ENCODE assay signal across 19 cellular contexts in the genomic region with DNA sequence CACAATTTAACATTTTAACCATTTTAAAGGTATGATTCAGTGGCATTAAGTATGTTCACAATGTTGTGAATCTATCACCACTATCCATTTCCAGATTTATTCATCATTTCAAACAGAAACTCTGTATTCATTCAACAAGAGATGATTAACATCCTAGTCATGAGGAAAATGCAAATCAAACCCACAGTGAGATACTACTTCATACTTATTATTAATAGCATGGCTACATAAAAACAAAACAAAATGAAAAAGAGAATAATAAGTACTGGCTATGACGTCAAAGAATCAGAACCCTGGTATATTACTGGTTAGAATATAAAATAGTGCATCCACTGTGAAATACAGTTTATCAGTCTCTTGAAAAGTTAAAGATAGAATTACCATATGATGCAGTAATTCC.
"Had no signal": no experiment of that assay in that cellular context is flagged by ENCODE, and none has a peak within 500 bp of the region (broad histone marks: within the 10 kb centered on the region; RNA-seq: fewer than 3 reads in every experiment).

No MANE protein-coding gene starts in this region.

- DNase-seq: activated CD4-positive, alpha-beta T cell treated with anti-CD3 and anti-CD28 coated beads for 1 hour; activated CD4-positive, alpha-beta T cell treated with anti-CD3 and anti-CD28 coated beads, Interleukin-2, amount 10 ng/mL, durations not matched to agents 24 days and 14 days; activated CD4-positive, alpha-beta T cell treated with anti-CD3 and anti-CD28 coated beads, Interleukin-2, amount 50 U/mL, for 48 hours; activated CD8-positive, alpha-beta memory T cell treated with anti-CD3 and anti-CD28 coated beads, Interleukin-2, amount 10 ng/mL, durations not matched to agents 7 days and 5 days; activated effector memory CD4-positive, alpha-beta T cell treated with anti-CD3 and anti-CD28 coated beads, Interleukin-2, amount 50 U/mL, for 16 hours; activated naive CD4-positive, alpha-beta T cell treated with Interleukin-2 at 50 U/mL for 16 hours; activated T-cell treated with anti-CD3 and anti-CD28 coated beads, Interleukin-2, amount 50 U/mL, for 24 hours; MG63; MV-4-11; NCI-H1092 treated with DMSO at 0.1 percent for 48 hours; NCI-H1417 treated with DMSO at 0.1 percent for 48 hours; NCI-H1694; NCI-H2029 treated with DMSO at 0.1 percent for 48 hours; NCI-H510A treated with DMSO at 0.1 percent for 48 hours; NCI-H69; PC-9; SHP77 treated with DMSO at 0.1 percent for 48 hours had no signal

- H3K4me3 ChIP-seq: cardiac muscle cell, MG63, PC-9 had no signal

- ATAC-seq: activated CD8-positive, alpha-beta memory T cell treated with anti-CD3 and anti-CD28 coated beads, Interleukin-2, amount 10 ng/mL, durations not matched to agents 7 days and 5 days; WTC11 had no signal
